Comparison of ENCODE assay signal across 1 cellular context in the genomic region with DNA sequence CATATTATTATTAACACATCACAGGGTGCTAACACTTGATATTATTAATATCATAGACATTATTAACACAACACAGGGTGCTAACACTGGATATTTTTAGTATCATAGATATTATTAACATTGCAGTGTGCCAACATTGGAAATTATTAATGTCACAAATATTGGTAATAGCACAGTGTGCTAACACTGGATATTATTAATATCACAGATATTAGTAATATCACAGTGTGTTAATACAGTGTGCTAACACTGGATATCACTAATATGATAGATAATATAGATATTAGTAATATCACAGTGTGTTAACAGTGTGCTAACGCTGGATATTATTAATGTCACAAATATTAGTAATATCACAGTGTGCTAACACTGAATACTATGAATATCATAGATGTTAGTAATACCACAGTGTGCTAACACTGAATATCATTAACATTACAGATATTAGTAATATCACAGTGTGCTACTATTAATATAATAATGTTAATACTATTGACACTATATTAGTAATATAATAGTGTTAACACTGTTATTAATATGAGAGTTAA.
TF ChIP-seq lines count a peak whose summit lies in the region.

No MANE protein-coding gene starts in this region.

TF ChIP-seq in GM12878, 131 proteins besides CTCF, POLR2A, EP300 and RAD21:
- TF ChIP-seq EGR1 (IDR thresholded peaks at IDR 0.05; ENCODE audit: borderline replicate concordance in 1 of 2, low read depth in 2 of 2, low read length in 2 of 2) (no peak), NFIC (IDR thresholded peaks at IDR 0.05; ENCODE audit: low read depth, low read length) (0 out of 2 replicates have a peak, but pooled peaks have one; percentile 19)
- TF ChIP-seq, protein P1, sequence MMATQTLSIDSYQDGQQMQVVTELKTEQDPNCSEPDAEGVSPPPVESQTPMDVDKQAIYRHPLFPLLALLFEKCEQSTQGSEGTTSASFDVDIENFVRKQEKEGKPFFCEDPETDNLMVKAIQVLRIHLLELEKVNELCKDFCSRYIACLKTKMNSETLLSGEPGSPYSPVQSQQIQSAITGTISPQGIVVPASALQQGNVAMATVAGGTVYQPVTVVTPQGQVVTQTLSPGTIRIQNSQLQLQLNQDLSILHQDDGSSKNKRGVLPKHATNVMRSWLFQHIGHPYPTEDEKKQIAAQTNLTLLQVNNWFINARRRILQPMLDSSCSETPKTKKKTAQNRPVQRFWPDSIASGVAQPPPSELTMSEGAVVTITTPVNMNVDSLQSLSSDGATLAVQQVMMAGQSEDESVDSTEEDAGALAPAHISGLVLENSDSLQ (IDR thresholded peaks at IDR 0.05), result no peak
